Comparison of ENCODE assay signal across 1 cellular context in genomic region chr9:92293452-92294296, GRCh38.
TF ChIP-seq lines count a peak whose summit lies in the region.

IARS1 (minus strand) TSS chr9:92293697; CDS start chr9:92289419, 4,278 bp downstream.

TF ChIP-seq in HepG2, 621 proteins besides CTCF, POLR2A, EP300 and RAD21 (continued from another document and continues in another):
- TF ChIP-seq E2F2 (CRISPR knock-in tag; IDR thresholded peaks at IDR 0.05; ENCODE audit: borderline replicate concordance) (peak; percentile 59; the same call in 1 of the 2 replicates), JUN (CRISPR knock-in tag; IDR thresholded peaks at IDR 0.05) (peak; percentile 78), ZNF792 (CRISPR knock-in tag; IDR thresholded peaks at IDR 0.05) (peak; percentile 71; the same call in 1 of the 2 replicates), JUND (CRISPR knock-in tag; IDR thresholded peaks at IDR 0.05) (peak; percentile 81; the same call in 1 of the 2 replicates), RFX5 (IDR thresholded peaks at IDR 0.05; ENCODE audit: low read depth, low read length) (0 out of 2 replicates have a peak, but pooled peaks have one; percentile 30), RELA (CRISPR knock-in tag; IDR thresholded peaks at IDR 0.05) (no peak), ZNF17 (CRISPR knock-in tag; IDR thresholded peaks at IDR 0.05) (no peak), KIAA2018 (CRISPR knock-in tag; IDR thresholded peaks at IDR 0.05; ENCODE audit: borderline replicate concordance) (no peak; the same call in 1 of the 2 replicates), MZF1 (CRISPR knock-in tag; IDR thresholded peaks at IDR 0.05; ENCODE audit: borderline replicate concordance) (no peak), ZNF251 (CRISPR knock-in tag; IDR thresholded peaks at IDR 0.05) (no peak), AGO2 (optimal IDR thresholded peaks at IDR 0.05; ENCODE audit: low read depth, low read length) (no peak), ZNF44 (CRISPR knock-in tag; IDR thresholded peaks at IDR 0.05) (peak; percentile 93), NCOA2 (CRISPR knock-in tag; IDR thresholded peaks at IDR 0.05) (peak; percentile 72), CBX5 (CRISPR knock-in tag; IDR thresholded peaks at IDR 0.05; ENCODE audit: borderline replicate concordance) (peak; percentile 94; the same call in 1 of the 2 replicates), ZNF446 (CRISPR knock-in tag; IDR thresholded peaks at IDR 0.05) (peak; percentile 82; the same call in 1 of the 2 replicates), FOXO4 (CRISPR knock-in tag; conservative IDR thresholded peaks at IDR 0.05) (0 out of 2 replicates have a peak, but pooled peaks have one; percentile 73), ZNF367 (CRISPR knock-in tag; IDR thresholded peaks at IDR 0.05; ENCODE audit: borderline replicate concordance) (no peak), ZNF777 (CRISPR knock-in tag; IDR thresholded peaks at IDR 0.05) (peak; percentile 68), ZNF510 (CRISPR knock-in tag; IDR thresholded peaks at IDR 0.05; ENCODE audit: low read depth) (peak; percentile 75; the same call in 1 of the 2 replicates), ELF1 (CRISPR knock-in tag; IDR thresholded peaks at IDR 0.05) (peak; percentile 71; the same call in 1 of the 2 replicates), PAX8 (CRISPR knock-in tag; IDR thresholded peaks at IDR 0.05; ENCODE audit: borderline replicate concordance) (no peak), KDM4B (CRISPR knock-in tag; IDR thresholded peaks at IDR 0.05) (no peak), ZFP36 (IDR thresholded peaks at IDR 0.05; ENCODE audit: borderline replicate concordance, low read depth, low read length, partially characterized antibody) (no peak), MBD4 (IDR thresholded peaks at IDR 0.05; ENCODE audit: borderline replicate concordance, low read length) (no peak), ERF (CRISPR knock-in tag; IDR thresholded peaks at IDR 0.05) (peak; percentile 90), NFE2L2 (IDR thresholded peaks at IDR 0.05; ENCODE audit: low read length) (no peak), MXI1 (IDR thresholded peaks at IDR 0.05; ENCODE audit: borderline replicate concordance, low read depth, low read length) (peak; percentile 99), PBX2 (CRISPR knock-in tag; IDR thresholded peaks at IDR 0.05) (no peak), ATRX (CRISPR knock-in tag; IDR thresholded peaks at IDR 0.05; ENCODE audit: borderline replicate concordance) (no peak), SAP130 (CRISPR knock-in tag; IDR thresholded peaks at IDR 0.05; ENCODE audit: low read depth) (peak; percentile 100), ZMYM3 (CRISPR knock-in tag; IDR thresholded peaks at IDR 0.05) (no peak; the same call in 1 of the 2 replicates), HOXA7 (CRISPR knock-in tag; IDR thresholded peaks at IDR 0.05) (no peak), SIX4 (CRISPR knock-in tag; IDR thresholded peaks at IDR 0.05) (peak; percentile 70), ZFX (CRISPR knock-in tag; IDR thresholded peaks at IDR 0.05; ENCODE audit: low read depth) (peak; percentile 89), SYNCRIP (IDR thresholded peaks at IDR 0.05; ENCODE audit: insufficient read depth, low read depth, low read length) (no peak), KMT2B (CRISPR knock-in tag; IDR thresholded peaks at IDR 0.05) (peak; percentile 97), SRSF9 (IDR thresholded peaks at IDR 0.05; ENCODE audit: borderline replicate concordance, insufficient read depth, low read depth, low read length, poor library complexity, severe bottlenecking) (no peak)
- TF ChIP-seq, protein P1, sequence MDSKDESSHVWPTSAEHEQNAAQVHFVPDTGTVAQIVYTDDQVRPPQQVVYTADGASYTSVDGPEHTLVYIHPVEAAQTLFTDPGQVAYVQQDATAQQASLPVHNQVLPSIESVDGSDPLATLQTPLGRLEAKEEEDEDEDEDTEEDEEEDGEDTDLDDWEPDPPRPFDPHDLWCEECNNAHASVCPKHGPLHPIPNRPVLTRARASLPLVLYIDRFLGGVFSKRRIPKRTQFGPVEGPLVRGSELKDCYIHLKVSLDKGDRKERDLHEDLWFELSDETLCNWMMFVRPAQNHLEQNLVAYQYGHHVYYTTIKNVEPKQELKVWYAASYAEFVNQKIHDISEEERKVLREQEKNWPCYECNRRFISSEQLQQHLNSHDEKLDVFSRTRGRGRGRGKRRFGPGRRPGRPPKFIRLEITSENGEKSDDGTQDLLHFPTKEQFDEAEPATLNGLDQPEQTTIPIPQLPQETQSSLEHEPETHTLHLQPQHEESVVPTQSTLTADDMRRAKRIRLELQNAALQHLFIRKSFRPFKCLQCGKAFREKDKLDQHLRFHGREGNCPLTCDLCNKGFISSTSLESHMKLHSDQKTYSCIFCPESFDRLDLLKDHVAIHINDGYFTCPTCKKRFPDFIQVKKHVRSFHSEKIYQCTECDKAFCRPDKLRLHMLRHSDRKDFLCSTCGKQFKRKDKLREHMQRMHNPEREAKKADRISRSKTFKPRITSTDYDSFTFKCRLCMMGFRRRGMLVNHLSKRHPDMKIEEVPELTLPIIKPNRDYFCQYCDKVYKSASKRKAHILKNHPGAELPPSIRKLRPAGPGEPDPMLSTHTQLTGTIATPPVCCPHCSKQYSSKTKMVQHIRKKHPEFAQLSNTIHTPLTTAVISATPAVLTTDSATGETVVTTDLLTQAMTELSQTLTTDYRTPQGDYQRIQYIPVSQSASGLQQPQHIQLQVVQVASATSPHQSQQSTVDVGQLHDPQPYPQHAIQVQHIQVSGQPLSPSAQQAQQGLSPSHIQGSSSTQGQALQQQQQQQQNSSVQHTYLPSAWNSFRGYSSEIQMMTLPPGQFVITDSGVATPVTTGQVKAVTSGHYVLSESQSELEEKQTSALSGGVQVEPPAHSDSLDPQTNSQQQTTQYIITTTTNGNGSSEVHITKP (CRISPR knock-in tag; IDR thresholded peaks at IDR 0.05; ENCODE audit: low read depth), result peak; percentile 87; the same call in 1 of the 2 replicates
- TF ChIP-seq, protein P2, sequence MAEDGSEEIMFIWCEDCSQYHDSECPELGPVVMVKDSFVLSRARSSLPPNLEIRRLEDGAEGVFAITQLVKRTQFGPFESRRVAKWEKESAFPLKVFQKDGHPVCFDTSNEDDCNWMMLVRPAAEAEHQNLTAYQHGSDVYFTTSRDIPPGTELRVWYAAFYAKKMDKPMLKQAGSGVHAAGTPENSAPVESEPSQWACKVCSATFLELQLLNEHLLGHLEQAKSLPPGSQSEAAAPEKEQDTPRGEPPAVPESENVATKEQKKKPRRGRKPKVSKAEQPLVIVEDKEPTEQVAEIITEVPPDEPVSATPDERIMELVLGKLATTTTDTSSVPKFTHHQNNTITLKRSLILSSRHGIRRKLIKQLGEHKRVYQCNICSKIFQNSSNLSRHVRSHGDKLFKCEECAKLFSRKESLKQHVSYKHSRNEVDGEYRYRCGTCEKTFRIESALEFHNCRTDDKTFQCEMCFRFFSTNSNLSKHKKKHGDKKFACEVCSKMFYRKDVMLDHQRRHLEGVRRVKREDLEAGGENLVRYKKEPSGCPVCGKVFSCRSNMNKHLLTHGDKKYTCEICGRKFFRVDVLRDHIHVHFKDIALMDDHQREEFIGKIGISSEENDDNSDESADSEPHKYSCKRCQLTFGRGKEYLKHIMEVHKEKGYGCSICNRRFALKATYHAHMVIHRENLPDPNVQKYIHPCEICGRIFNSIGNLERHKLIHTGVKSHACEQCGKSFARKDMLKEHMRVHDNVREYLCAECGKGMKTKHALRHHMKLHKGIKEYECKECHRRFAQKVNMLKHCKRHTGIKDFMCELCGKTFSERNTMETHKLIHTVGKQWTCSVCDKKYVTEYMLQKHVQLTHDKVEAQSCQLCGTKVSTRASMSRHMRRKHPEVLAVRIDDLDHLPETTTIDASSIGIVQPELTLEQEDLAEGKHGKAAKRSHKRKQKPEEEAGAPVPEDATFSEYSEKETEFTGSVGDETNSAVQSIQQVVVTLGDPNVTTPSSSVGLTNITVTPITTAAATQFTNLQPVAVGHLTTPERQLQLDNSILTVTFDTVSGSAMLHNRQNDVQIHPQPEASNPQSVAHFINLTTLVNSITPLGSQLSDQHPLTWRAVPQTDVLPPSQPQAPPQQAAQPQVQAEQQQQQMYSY (CRISPR knock-in tag; IDR thresholded peaks at IDR 0.05), result peak; percentile 72
- TF ChIP-seq, protein P3, sequence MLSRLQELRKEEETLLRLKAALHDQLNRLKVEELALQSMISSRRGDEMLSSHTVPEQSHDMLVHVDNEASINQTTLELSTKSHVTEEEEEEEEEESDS (CRISPR knock-in tag; IDR thresholded peaks at IDR 0.05; ENCODE audit: borderline replicate concordance), result peak; percentile 96; the same call in 1 of the 2 replicates
- TF ChIP-seq, protein P4, sequence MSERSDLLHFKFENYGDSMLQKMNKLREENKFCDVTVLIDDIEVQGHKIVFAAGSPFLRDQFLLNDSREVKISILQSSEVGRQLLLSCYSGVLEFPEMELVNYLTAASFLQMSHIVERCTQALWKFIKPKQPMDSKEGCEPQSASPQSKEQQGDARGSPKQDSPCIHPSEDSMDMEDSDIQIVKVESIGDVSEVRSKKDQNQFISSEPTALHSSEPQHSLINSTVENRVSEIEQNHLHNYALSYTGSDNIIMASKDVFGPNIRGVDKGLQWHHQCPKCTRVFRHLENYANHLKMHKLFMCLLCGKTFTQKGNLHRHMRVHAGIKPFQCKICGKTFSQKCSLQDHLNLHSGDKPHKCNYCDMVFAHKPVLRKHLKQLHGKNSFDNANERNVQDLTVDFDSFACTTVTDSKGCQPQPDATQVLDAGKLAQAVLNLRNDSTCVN (CRISPR knock-in tag; IDR thresholded peaks at IDR 0.05; ENCODE audit: borderline replicate concordance), result peak; percentile 91
